Comparison of ENCODE assay signal across 14 cellular contexts in genomic region chr12:65121956-65122469, GRCh38. TPM values are rescaled to one million over a fixed set of nuclear protein-coding genes. Genes with fewer than 3 reads are reported as not detected.
DNase-seq lines count a peak whose midpoint lies in the region; ATAC-seq and TF ChIP-seq lines count a peak whose summit lies in the region.
"Had no signal": no experiment of that assay in that cellular context is flagged by ENCODE, and none has a peak within 500 bp of the region (broad histone marks: within the 10 kb centered on the region; RNA-seq: fewer than 3 reads in every experiment).

No MANE protein-coding gene starts in this region.

- no peaks in the 10 kb centered on the region for H3K9me2 ChIP-seq in hepatocyte (replicated peaks; ENCODE audit: insufficient read depth)

- intact Hi-C loops in activated CD8-positive, alpha-beta T cell treated with anti-CD3 and anti-CD28 coated beads for 36 hours (cut with micrococcal nuclease) = loop anchor here (5.0 kb wide), 2 partner anchors 230 to 320 kb away; no protein-coding TSS in a partner anchor

- ATAC-seq in activated CD8-positive, alpha-beta T cell treated with anti-CD3 and anti-CD28 coated beads for 36 hours = no peak
- ATAC-seq in activated CD8-positive, alpha-beta T cell treated with anti-CD3 and anti-CD28 coated beads, Interleukin-2, amount 10 ng/mL, durations not matched to agents 7 days and 5 days = no peak

- no peak overlapping the region for H3K27ac Mint-ChIP-seq in activated CD8-positive, alpha-beta T cell treated with anti-CD3 and anti-CD28 coated beads for 36 hours
- H3K27ac Mint-ChIP-seq in activated CD8-positive, alpha-beta T cell treated with anti-CD3 and anti-CD28 coated beads, Interleukin-2, amount 10 ng/mL, durations not matched to agents 7 days and 5 days = no peak overlapping the region

- TF ChIP-seq CTCF in activated CD8-positive, alpha-beta T cell treated with anti-CD3 and anti-CD28 coated beads for 36 hours (IDR thresholded peaks at IDR 0.05) = no peak
- no peak for TF ChIP-seq CTCF in fibroblast of lung (conservative IDR thresholded peaks at IDR 0.05 in 1 of 2, IDR thresholded peaks at IDR 0.05 in 1 of 2; ENCODE audit: low read depth in 1 of 2, low read length in 2 of 2)
- TF ChIP-seq CTCF in osteoblast (IDR thresholded peaks at IDR 0.05; ENCODE audit: extremely low read depth, low read depth, low read length) = no peak
- TF ChIP-seq CTCF in GM20000 (IDR thresholded peaks at IDR 0.05; ENCODE audit: extremely low read depth, missing control alignments) = no peak
- TF ChIP-seq CTCF in hepatocyte (IDR thresholded peaks at IDR 0.05; ENCODE audit: poor library complexity) = no peak

- H3K4me3 Mint-ChIP-seq in activated CD8-positive, alpha-beta T cell treated with anti-CD3 and anti-CD28 coated beads for 36 hours = peak overlapping the region; percentile 44
- no peak overlapping the region for H3K4me3 Mint-ChIP-seq in activated CD8-positive, alpha-beta T cell treated with anti-CD3 and anti-CD28 coated beads, Interleukin-2, amount 10 ng/mL, durations not matched to agents 7 days and 5 days

- WGBS in hepatocyte (ENCODE audit: low lambda C conversion rate, missing lambda C conversion rate) = 95% methylated on average over 34 of the region's 34 CpGs

- H3K79me2 ChIP-seq in fibroblast of lung (ENCODE audit: control insufficient read depth, insufficient read depth, low read length) (no peaks in the 10 kb centered on the region), osteoblast (ENCODE audit: insufficient read depth, low read length) (no peaks in the 10 kb centered on the region), hepatocyte (no peaks in the 10 kb centered on the region)

- DNase-seq in activated CD8-positive, alpha-beta T cell treated with anti-CD3 and anti-CD28 coated beads for 36 hours = no peak
- no peak for DNase-seq in activated CD8-positive, alpha-beta T cell treated with anti-CD3 and anti-CD28 coated beads, Interleukin-2, amount 10 ng/mL, durations not matched to agents 7 days and 5 days
- DNase-seq in NT2/D1 (ENCODE audit: low read depth, low spot score) (no peak), fibroblast of lung (ENCODE audit: low read depth in 2 of 2) (no peak), osteoblast (ENCODE audit: insufficient read length, low spot score, missing footprints) (peak; percentile 26), GM20000 (ENCODE audit: low spot score) (no peak), hepatocyte (ENCODE audit: low spot score) (no peak), HuH-7 (ENCODE audit: low spot score) (no peak)
- DNase-seq: kidney glomerular epithelial cell, NCI-H446 had no signal

- H3K36me3 ChIP-seq in NT2/D1 (ENCODE audit: insufficient read depth, insufficient read length, low read length) = no peaks in the 10 kb centered on the region
- no peaks in the 10 kb centered on the region for H3K36me3 ChIP-seq in fibroblast of lung (ENCODE audit: control insufficient read depth, insufficient read depth, low read length)
- H3K36me3 ChIP-seq in osteoblast (ENCODE audit: insufficient read depth, low read length) = no peaks in the 10 kb centered on the region
- H3K36me3 ChIP-seq in hepatocyte (replicated peaks; ENCODE audit: insufficient read depth, low read depth) = no peaks in the 10 kb centered on the region

- H3K4me2 ChIP-seq in fibroblast of lung (ENCODE audit: extremely low read depth, insufficient read depth, low read length) (peak overlapping the region; percentile 51), osteoblast (ENCODE audit: insufficient read depth, low read length) (no peak overlapping the region), hepatocyte (no peak overlapping the region)

- H3K27me3 ChIP-seq in NT2/D1 (ENCODE audit: insufficient read depth, insufficient read length) = peaks cover 62% of the 10 kb centered on the region
- peaks cover 25% of the 10 kb centered on the region for H3K27me3 ChIP-seq in fibroblast of lung (ENCODE audit: control insufficient read depth, insufficient read depth, low read length)
- H3K27me3 ChIP-seq in osteoblast (ENCODE audit: insufficient read depth, low read length) = peaks cover 81% of the 10 kb centered on the region
- H3K27me3 ChIP-seq in hepatocyte = peaks cover 57% of the 10 kb centered on the region

- H3K4me1 ChIP-seq in NT2/D1 (ENCODE audit: insufficient read depth, insufficient read length) (peaks cover 3% of the 10 kb centered on the region), fibroblast of lung (ENCODE audit: control insufficient read depth, extremely low read depth, insufficient read depth, low read length) (no peaks in the 10 kb centered on the region), osteoblast (ENCODE audit: insufficient read depth, low read length) (peaks cover 6% of the 10 kb centered on the region), hepatocyte (ENCODE audit: insufficient read depth) (no peaks in the 10 kb centered on the region)

- H3K4me1 Mint-ChIP-seq in activated CD8-positive, alpha-beta T cell treated with anti-CD3 and anti-CD28 coated beads for 36 hours (ENCODE audit: low read depth) = peaks cover 3% of the 10 kb centered on the region
- H3K4me1 Mint-ChIP-seq in activated CD8-positive, alpha-beta T cell treated with anti-CD3 and anti-CD28 coated beads, Interleukin-2, amount 10 ng/mL, durations not matched to agents 7 days and 5 days (ENCODE audit: low read depth) = peaks cover 6% of the 10 kb centered on the region

- H4K20me1 ChIP-seq in fibroblast of lung (ENCODE audit: control insufficient read depth, extremely low read depth, insufficient read depth, low read length) (no peaks in the 10 kb centered on the region), osteoblast (ENCODE audit: insufficient read depth, low read length) (no peaks in the 10 kb centered on the region), hepatocyte (ENCODE audit: insufficient read depth, poor library complexity, severe bottlenecking) (no peaks in the 10 kb centered on the region)

- peaks cover 40% of the 10 kb centered on the region for H3K27me3 Mint-ChIP-seq in activated CD8-positive, alpha-beta T cell treated with anti-CD3 and anti-CD28 coated beads for 36 hours
- H3K27me3 Mint-ChIP-seq in activated CD8-positive, alpha-beta T cell treated with anti-CD3 and anti-CD28 coated beads, Interleukin-2, amount 10 ng/mL, durations not matched to agents 7 days and 5 days (ENCODE audit: low read depth) = peaks cover 38% of the 10 kb centered on the region

- CTCF ChIA-PET in activated CD8-positive, alpha-beta T cell treated with anti-CD3 and anti-CD28 coated beads for 36 hours (lab: Charles Lee) = interaction anchor here (0.6 to 6.4 kb wide), 8 partner anchors 11 to 320 kb away, joined by 3 to 42 read pairs (median 9); no protein-coding TSS in a partner anchor
- CTCF ChIA-PET in activated CD8-positive, alpha-beta T cell treated with anti-CD3 and anti-CD28 coated beads, Interleukin-2, amount 10 ng/mL, durations not matched to agents 7 days and 5 days (lab: Charles Lee) = interaction anchor here (1.1 to 3.3 kb wide), 4 partner anchors 10 to 227 kb away, joined by 3 to 16 read pairs (median 4); no protein-coding TSS in a partner anchor

- H3K4me3 ChIP-seq in NT2/D1 (ENCODE audit: insufficient read length, low read depth) (peak overlapping the region; percentile 33), fibroblast of lung (replicated peaks in 1 of 4; ENCODE audit: control extremely low read depth in 1 of 4, insufficient read depth in 1 of 4, low read depth in 3 of 4, low read length in 4 of 4) (no peak overlapping the region), osteoblast (ENCODE audit: insufficient read depth, low read length) (no peak overlapping the region), hepatocyte (no peak overlapping the region)

- no peaks in the 10 kb centered on the region for H3K36me3 Mint-ChIP-seq in activated CD8-positive, alpha-beta T cell treated with anti-CD3 and anti-CD28 coated beads for 36 hours (ENCODE audit: low read depth)
- H3K36me3 Mint-ChIP-seq in activated CD8-positive, alpha-beta T cell treated with anti-CD3 and anti-CD28 coated beads, Interleukin-2, amount 10 ng/mL, durations not matched to agents 7 days and 5 days (ENCODE audit: low read depth) = no peaks in the 10 kb centered on the region
- H3K36me3 Mint-ChIP-seq: CD4-positive, CD25-positive, alpha-beta regulatory T cell had no signal

- H3K9ac ChIP-seq in NT2/D1 (ENCODE audit: insufficient read length, low read depth) (no peak overlapping the region), fibroblast of lung (ENCODE audit: insufficient read depth, low read length) (no peak overlapping the region)

- no peaks in the 10 kb centered on the region for H3K9me3 Mint-ChIP-seq in activated CD8-positive, alpha-beta T cell treated with anti-CD3 and anti-CD28 coated beads for 36 hours
- H3K9me3 Mint-ChIP-seq in activated CD8-positive, alpha-beta T cell treated with anti-CD3 and anti-CD28 coated beads, Interleukin-2, amount 10 ng/mL, durations not matched to agents 7 days and 5 days (ENCODE audit: insufficient read depth) = no peaks in the 10 kb centered on the region

- H3K27ac ChIP-seq in fibroblast of lung (ENCODE audit: insufficient read depth, low read length) = no peak overlapping the region
- H3K27ac ChIP-seq in osteoblast (ENCODE audit: low read depth, low read length) = no peak overlapping the region
- no peak overlapping the region for H3K27ac ChIP-seq in hepatocyte
- H3K27ac ChIP-seq: SK-N-MC had no signal

- H2AFZ ChIP-seq in fibroblast of lung (ENCODE audit: low read length) (no peak overlapping the region), osteoblast (ENCODE audit: low read length) (no peak overlapping the region), hepatocyte (no peak overlapping the region)

- no peaks in the 10 kb centered on the region for H3K9me3 ChIP-seq in NT2/D1 (ENCODE audit: insufficient read depth, low read length)
- no peaks in the 10 kb centered on the region for H3K9me3 ChIP-seq in fibroblast of lung (ENCODE audit: control insufficient read depth, insufficient read depth, low read depth, low read length)
- no peaks in the 10 kb centered on the region for H3K9me3 ChIP-seq in osteoblast (ENCODE audit: low read depth, low read length)
- no peaks in the 10 kb centered on the region for H3K9me3 ChIP-seq in hepatocyte (ENCODE audit: low read depth)

- POLR2A ChIA-PET in activated CD8-positive, alpha-beta T cell treated with anti-CD3 and anti-CD28 coated beads for 36 hours (lab: Charles Lee) = no interaction called here
- POLR2A ChIA-PET in activated CD8-positive, alpha-beta T cell treated with anti-CD3 and anti-CD28 coated beads, Interleukin-2, amount 10 ng/mL, durations not matched to agents 7 days and 5 days (lab: Charles Lee) = no interaction called here

RNA-seq across cellular contexts. Expression of gene WIF1, which starts 0.9 kb away (rescaled TPM):
- not detected for total RNA-seq in activated CD8-positive, alpha-beta T cell treated with anti-CD3 and anti-CD28 coated beads for 36 hours
- not detected for total RNA-seq in activated CD8-positive, alpha-beta T cell treated with anti-CD3 and anti-CD28 coated beads, Interleukin-2, amount 10 ng/mL, durations not matched to agents 7 days and 5 days
- under 0.01 TPM in 1 of 2 replicates, not detected in the other for total RNA-seq in fibroblast of lung
- 0.02 and 0.33 TPM in 2 replicates for polyA plus RNA-seq in fibroblast of lung
- 0.05 TPM in 1 of 2 replicates, not detected in the other for polyA plus RNA-seq in fibroblast of lung (2012)
- polyA minus RNA-seq in fibroblast of lung (ENCODE audit: low replicate concordance) = not detected in 2 replicates
- under 0.01 TPM in 1 of 2 replicates, not detected in the other for total RNA-seq in osteoblast
- total RNA-seq in hepatocyte = 4.3 and 5.5 TPM in 2 replicates
- 2.2 and 4.7 TPM in 2 replicates for polyA plus RNA-seq in hepatocyte
- total RNA-seq: A673; CD4-positive, CD25-positive, alpha-beta regulatory T cell; pulmonary artery endothelial cell had no signal
- polyA plus RNA-seq: CD4-positive, CD25-positive, alpha-beta regulatory T cell had no signal

RNA-seq across cellular contexts. Expression of gene LEMD3, which starts 47.4 kb away (rescaled TPM):
- 10 to 100 TPM; 19.5 to 23.2 TPM for total RNA-seq in activated CD8-positive, alpha-beta T cell treated with anti-CD3 and anti-CD28 coated beads for 36 hours
- total RNA-seq in activated CD8-positive, alpha-beta T cell treated with anti-CD3 and anti-CD28 coated beads, Interleukin-2, amount 10 ng/mL, durations not matched to agents 7 days and 5 days = 10 to 100 TPM; 35.9 to 36.1 TPM
- 17.7 and 18.5 TPM in 2 replicates for total RNA-seq in fibroblast of lung
- polyA plus RNA-seq in fibroblast of lung = 10.1 and 11.5 TPM in 2 replicates
- 9.2 and 10.4 TPM in 2 replicates for polyA plus RNA-seq in fibroblast of lung (2012)
- polyA minus RNA-seq in fibroblast of lung (ENCODE audit: low replicate concordance) = 2.6 TPM in 2 replicates
- 21.5 and 27.5 TPM in 2 replicates for total RNA-seq in osteoblast
- 34.8 and 51.1 TPM in 2 replicates for total RNA-seq in hepatocyte
- polyA plus RNA-seq in hepatocyte = 15.5 and 17.7 TPM in 2 replicates
